ENCODE assay signal across 8 cellular contexts in genomic region chr18:31241900-31242409, GRCh38.
A peak's percentile ranks its signal among the peaks of the same experiment; 100 is the strongest.
DNase-seq lines count a peak whose midpoint lies in the region; ATAC-seq and TF ChIP-seq lines count a peak whose summit lies in the region.

No MANE protein-coding gene starts in this region.

- H3K27ac ChIP-seq in upper lobe of right lung = no peak overlapping the region

- DNase-seq in NCI-H82 (lab: John Stamatoyannopoulos, UW) (peak; percentile 37), NCI-H82 treated with DMSO at 0.1 percent for 48 hours (lab: John Stamatoyannopoulos, UW; ENCODE audit: unreplicated experiment) (no peak), NCI-H510A treated with DMSO at 0.1 percent for 48 hours (lab: John Stamatoyannopoulos, UW) (peak; percentile 44), foreskin melanocyte (peak; percentile 5), upper lobe of right lung (no peak), NCI-H128 (lab: John Stamatoyannopoulos, UW; ENCODE audit: unreplicated experiment) (no peak), AG08396 (ENCODE audit: low spot score) (no peak)

- peak; percentile 65 for ATAC-seq in upper lobe of right lung
- ATAC-seq in GM19455 (IDR thresholded peaks at IDR 0.05; ENCODE audit: unreplicated experiment) = no peak

- no peaks in the 10 kb centered on the region for H3K27me3 ChIP-seq in upper lobe of right lung

- intact Hi-C loops in upper lobe of right lung (cut with DNase I) = no loop called here

- peak; percentile 39 for TF ChIP-seq CTCF in upper lobe of right lung (IDR thresholded peaks at IDR 0.05)

- no peaks in the 10 kb centered on the region for H3K36me3 ChIP-seq in upper lobe of right lung

- H3K4me3 ChIP-seq in upper lobe of right lung = no peak overlapping the region

- H3K9me3 ChIP-seq in upper lobe of right lung = no peaks in the 10 kb centered on the region

- H3K4me1 ChIP-seq in upper lobe of right lung = no peaks in the 10 kb centered on the region

Comparison
In these comparisons a context has a peak if more than half of its experiments do, and no peak if none do; other contexts are left out.
1. DNase-seq: peak in NCI-H82 (single experiment), NCI-H510A treated with DMSO at 0.1 percent for 48 hours (single experiment) and foreskin melanocyte (single experiment); none in NCI-H82 treated with DMSO at 0.1 percent for 48 hours (single experiment), upper lobe of right lung (single experiment), NCI-H128 (single experiment) and AG08396 (single experiment).